ENCODE assay signal across 8 cellular contexts in the genomic region with DNA sequence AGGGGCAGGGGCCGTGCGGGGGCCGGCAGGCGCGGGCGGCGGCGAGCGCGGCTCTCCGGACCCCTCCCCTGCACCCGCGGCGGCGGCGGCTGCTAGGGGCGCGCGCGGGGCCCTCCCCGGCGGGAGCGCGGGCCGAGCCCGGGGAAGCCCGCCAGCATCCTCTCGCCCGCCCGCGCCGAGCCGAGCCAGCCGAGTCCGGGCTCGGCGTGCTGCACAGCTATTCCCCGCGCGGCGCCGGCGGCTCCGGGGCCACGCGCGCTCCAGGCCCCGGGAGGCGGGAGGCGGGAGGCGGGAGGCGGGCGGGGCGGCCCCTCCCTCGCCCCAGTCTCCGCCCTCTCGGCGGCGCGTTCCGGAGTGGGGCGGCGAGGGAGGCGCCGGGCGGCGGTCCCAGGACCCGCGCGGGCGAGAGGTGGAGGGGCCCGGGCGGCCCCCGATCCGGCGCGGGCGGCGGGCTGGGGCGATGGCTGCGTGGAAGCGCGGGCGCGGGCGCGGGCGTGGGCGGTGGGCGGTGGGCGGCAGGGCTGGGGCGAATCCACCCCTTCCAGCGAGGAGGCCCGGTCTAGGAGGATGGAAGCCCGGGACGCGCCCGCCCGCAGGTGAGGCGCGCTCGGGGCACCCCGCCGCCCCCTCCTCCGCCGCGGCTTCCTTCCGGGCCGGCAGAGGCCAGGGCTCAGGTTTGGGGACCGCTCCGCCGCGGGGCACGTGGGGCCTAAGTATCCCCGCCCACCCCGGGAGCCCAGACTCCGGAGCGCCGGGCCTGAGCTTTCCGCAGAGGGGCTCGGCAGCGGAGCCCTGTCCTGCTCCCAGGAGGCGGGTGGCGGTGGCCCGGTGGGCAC. TPM values are rescaled to one million over a fixed set of nuclear protein-coding genes. Genes with fewer than 3 reads are reported as not detected.
DNase-seq lines count a peak whose midpoint lies in the region; ATAC-seq, FAIRE-seq and TF ChIP-seq lines count a peak whose summit lies in the region.

Gene ADCY3 (minus strand): TSS at position 261 of the 836 bp plus-strand sequence. CDS start 1,250 bp downstream, outside the sequence.

- TF ChIP-seq CTCF in AG09309 (IDR thresholded peaks at IDR 0.05; ENCODE audit: control insufficient read depth, insufficient read depth, low read depth, low read length, missing control alignments) (no peak), pancreas (IDR thresholded peaks at IDR 0.05) (no peak)

- peak within 1 kb of the TSS; percentile 88 for H3K27ac Mint-ChIP-seq in activated naive CD8-positive, alpha-beta T cell

- peak within 1 kb of the TSS; percentile 94 for H3K4me3 Mint-ChIP-seq in activated naive CD8-positive, alpha-beta T cell

- DNase-seq in AG09309 (ENCODE audit: low read depth), result no peak
- peak; percentile 21 for DNase-seq in SK-MEL-5 (ENCODE audit: low read depth, low spot score)
- peak in 38 of 42 donors; percentile 51 to 88 (median 72) for DNase-seq in head of caudate nucleus
- DNase-seq in pancreas, result peak in 4 of 6 donors; percentile 16 to 79 (median 42)

- H3K4me3 ChIP-seq in AG09309 (ENCODE audit: control insufficient read depth, low read depth, low read length), result peak within 1 kb of the TSS; percentile 52
- H3K4me3 ChIP-seq in pancreas, result peak within 1 kb of the TSS; percentile 40 to 58 (median 52)
- H3K4me3 ChIP-seq in urinary bladder (ENCODE audit: low read depth, low read length), result peak within 1 kb of the TSS; percentile 90

- 1% methylated on average over 55 to 125 of the region's 125 CpGs for WGBS in pancreas, 2 donors
- WGBS in urinary bladder, result under 1% methylated on average over 110 of the region's 125 CpGs

- ATAC-seq in HG03139 (IDR thresholded peaks at IDR 0.05; ENCODE audit: unreplicated experiment), result peak; percentile 54
- peak; percentile 56 to 83 (median 70) for ATAC-seq in pancreas

- H3K27ac ChIP-seq in pancreas (no peak within 1 kb of the TSS), urinary bladder (ENCODE audit: low read depth) (peak within 1 kb of the TSS; percentile 4)

- TF ChIP-seq POLR2A in GM18951 (IDR thresholded peaks at IDR 0.05; ENCODE audit: extremely low read depth, insufficient read depth, insufficient read length), result peak; percentile 56

- H3K27me3 Mint-ChIP-seq in activated naive CD8-positive, alpha-beta T cell, result no peaks in the 10 kb centered on the region

- H3K9me3 ChIP-seq in pancreas, result no peaks in the 10 kb centered on the region

- intact Hi-C loops in head of caudate nucleus (cut with DNase I) (no loop called here), pancreas (cut with DNase I) (no loop called here)

- H3K27me3 ChIP-seq in pancreas, result no peaks in the 10 kb centered on the region

- H3K36me3 Mint-ChIP-seq in activated naive CD8-positive, alpha-beta T cell, result peaks cover 6% of the 10 kb centered on the region

- in situ Hi-C loops in GM18951 (cut with MboI; ENCODE audit: low sequenced_read_pairs, unreplicated experiment), result no loop called here
- in situ Hi-C loops in SK-MEL-5 (cut with HindIII; ENCODE audit: low pct_unique_long_range_greater_than_20kb, low sequenced_read_pairs), result no loop called here

- H3K4me1 ChIP-seq in pancreas (no peaks in the 10 kb centered on the region), urinary bladder (ENCODE audit: insufficient read depth) (no peaks in the 10 kb centered on the region)

- FAIRE-seq in pancreas (lab: Jason Lieb, UNC), result no peak

- H3K36me3 ChIP-seq in pancreas (no peaks in the 10 kb centered on the region), urinary bladder (ENCODE audit: insufficient read depth) (no peaks in the 10 kb centered on the region)

- peaks cover 28% of the 10 kb centered on the region for H3K4me1 Mint-ChIP-seq in activated naive CD8-positive, alpha-beta T cell (ENCODE audit: low read depth)

- H3K9me3 Mint-ChIP-seq in activated naive CD8-positive, alpha-beta T cell (ENCODE audit: low read depth), result no peaks in the 10 kb centered on the region

RNA-seq across cellular contexts. Expression of gene ADCY3, which starts in this region (rescaled TPM):
- 22.6 and 25.8 TPM in 2 replicates for total RNA-seq in SK-MEL-5 (2014; rRNA removed; shearing (Covaris generic))
- 52.7 and 62.7 TPM in 2 replicates for polyA plus RNA-seq in SK-MEL-5 (2015; cell fraction: cytosol; rRNA removed)
- 96.3 and 125 TPM in 2 replicates for polyA plus RNA-seq in SK-MEL-5 (2015; cell fraction: nucleus; rRNA removed)
- total RNA-seq in pancreas (10 to 100 TPM in 3 of 6 donors, 1 to 10 TPM in 3; 4.7 to 19.0 (median 10.2) TPM), urinary bladder (28.3 TPM)
- polyA plus RNA-seq in pancreas (10 to 100 TPM in 1 of 2 donors, 1 to 10 TPM in 1; 9.1 to 29.4 TPM), urinary bladder (65.2 TPM)
